11 cellular contexts compared by ENCODE assay signal in the genomic region with DNA sequence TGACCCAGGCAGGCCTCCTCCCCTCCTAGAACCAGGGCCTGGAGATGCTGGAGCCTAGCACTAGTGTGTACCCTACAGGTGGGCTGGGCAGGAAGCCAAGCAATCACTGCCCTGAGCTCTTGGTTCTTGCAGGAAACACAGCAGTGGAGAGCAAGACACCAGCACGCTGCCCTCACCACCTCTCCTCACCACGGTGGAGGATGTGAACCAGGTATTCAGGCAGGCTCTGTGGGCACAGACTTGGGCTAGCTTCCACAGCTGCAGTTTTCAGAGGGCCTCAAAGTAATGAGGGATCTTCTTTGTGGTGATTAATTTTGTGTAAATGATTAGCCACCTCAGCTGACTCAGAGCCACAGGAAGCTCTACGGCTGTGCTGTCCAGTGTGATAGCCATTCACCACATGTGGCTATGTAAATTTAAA. TPM values are rescaled to one million over a fixed set of nuclear protein-coding genes. Genes with fewer than 3 reads are reported as not detected.
DNase-seq lines count a peak whose midpoint lies in the region; ATAC-seq and TF ChIP-seq lines count a peak whose summit lies in the region.
"Had no signal": no experiment of that assay in that cellular context is flagged by ENCODE, and none has a peak within 500 bp of the region (broad histone marks: within the 10 kb centered on the region; RNA-seq: fewer than 3 reads in every experiment).

No MANE protein-coding gene starts in this region.

- H3K4me1 ChIP-seq in naive thymus-derived CD4-positive, alpha-beta T cell (ENCODE audit: control insufficient read depth in 2 of 2, insufficient read depth in 2 of 2, low read length in 2 of 2), result peaks cover 18 to 25% of the 10 kb centered on the region in 2 donors
- no peaks in the 10 kb centered on the region for H3K4me1 ChIP-seq in tibial artery
- H3K4me1 ChIP-seq: left lung had no signal

- H3K9me3 ChIP-seq in naive thymus-derived CD4-positive, alpha-beta T cell (ENCODE audit: control insufficient read depth in 2 of 3, low read length in 3 of 3), result no peaks in the 10 kb centered on the region
- no peaks in the 10 kb centered on the region for H3K9me3 ChIP-seq in tibial artery
- H3K9me3 ChIP-seq: left lung had no signal

- TF ChIP-seq CTCF in tibial artery (IDR thresholded peaks at IDR 0.05), result no peak

- H3K27me3 ChIP-seq in naive thymus-derived CD4-positive, alpha-beta T cell (ENCODE audit: control insufficient read depth in 2 of 2, insufficient read depth in 2 of 2, low read length in 2 of 2), result no peaks in the 10 kb centered on the region
- H3K27me3 ChIP-seq in tibial artery, result no peaks in the 10 kb centered on the region
- H3K27me3 ChIP-seq: cardiac muscle cell, left lung had no signal

- H3K9me3 Mint-ChIP-seq in activated CD4-positive, alpha-beta T cell treated with anti-CD3 and anti-CD28 coated beads for 36 hours (ENCODE audit: low read depth), result no peaks in the 10 kb centered on the region
- no peaks in the 10 kb centered on the region for H3K9me3 Mint-ChIP-seq in activated CD4-positive, alpha-beta memory T cell treated with anti-CD3 and anti-CD28 coated beads for 36 hours
- no peaks in the 10 kb centered on the region for H3K9me3 Mint-ChIP-seq in naive thymus-derived CD4-positive, alpha-beta T cell

- no peaks in the 10 kb centered on the region for H3K36me3 Mint-ChIP-seq in activated CD4-positive, alpha-beta T cell treated with anti-CD3 and anti-CD28 coated beads for 36 hours (ENCODE audit: low read depth)
- H3K36me3 Mint-ChIP-seq in activated CD4-positive, alpha-beta memory T cell treated with anti-CD3 and anti-CD28 coated beads for 36 hours, result peaks cover 5% of the 10 kb centered on the region
- H3K36me3 Mint-ChIP-seq in naive thymus-derived CD4-positive, alpha-beta T cell, result peaks cover 0 to 17% (median 5%) of the 10 kb centered on the region in 5 donors

- no peak overlapping the region for H3K4me3 Mint-ChIP-seq in activated CD4-positive, alpha-beta T cell treated with anti-CD3 and anti-CD28 coated beads for 36 hours
- peak overlapping the region; percentile 37 for H3K4me3 Mint-ChIP-seq in activated CD4-positive, alpha-beta memory T cell treated with anti-CD3 and anti-CD28 coated beads for 36 hours
- H3K4me3 Mint-ChIP-seq in naive thymus-derived CD4-positive, alpha-beta T cell, result peak overlapping the region in 7 of 10 donors; percentile 12 to 75 (median 45)

- intact Hi-C loops in activated CD4-positive, alpha-beta T cell treated with anti-CD3 and anti-CD28 coated beads for 36 hours (cut with DNase I, micrococcal nuclease), result loop anchor here (2.0 to 10.0 kb wide), 5 partner anchors 77 to 557 kb away; partner anchors contain the start of genes KCTD15 (in 1 of the 2) and UBA2 (in 1 of the 2)
- intact Hi-C loops in activated CD4-positive, alpha-beta memory T cell treated with anti-CD3 and anti-CD28 coated beads for 36 hours (cut with micrococcal nuclease), result loop anchor here (2.0 to 5.0 kb wide), 2 partner anchors 133 to 179 kb away; partner anchors contain the start of gene LSM14A
- intact Hi-C loops in naive thymus-derived CD4-positive, alpha-beta T cell (cut with micrococcal nuclease), result loop anchor here (2.0 to 5.0 kb wide), 4 partner anchors 13 to 1174 kb away; partner anchors contain the start of genes GPI (in 1 of the 2) and LSM14A (in 1 of the 2)
- intact Hi-C loops in tibial artery (cut with DNase I; ENCODE audit: low total_unique reads), result no loop called here

- no peak overlapping the region for H3K4me3 ChIP-seq in naive thymus-derived CD4-positive, alpha-beta T cell (ENCODE audit: low read length)
- H3K4me3 ChIP-seq in tibial artery, result no peak overlapping the region
- H3K4me3 ChIP-seq: cardiac muscle cell, left lung had no signal

- H3K27ac Mint-ChIP-seq in activated CD4-positive, alpha-beta T cell treated with anti-CD3 and anti-CD28 coated beads for 36 hours, result peak overlapping the region; percentile 72
- peak overlapping the region; percentile 92 for H3K27ac Mint-ChIP-seq in activated CD4-positive, alpha-beta memory T cell treated with anti-CD3 and anti-CD28 coated beads for 36 hours
- H3K27ac Mint-ChIP-seq in naive thymus-derived CD4-positive, alpha-beta T cell, result peak overlapping the region in 8 of 9 donors; percentile 76 to 91 (median 86)

- CTCF ChIA-PET in activated CD4-positive, alpha-beta T cell treated with anti-CD3 and anti-CD28 coated beads for 36 hours (lab: Charles Lee), result interaction anchor here (0.5 to 0.6 kb wide), 2 partner anchors 12 to 178 kb away, joined by 3 read pairs; no protein-coding TSS in a partner anchor
- CTCF ChIA-PET in activated CD4-positive, alpha-beta memory T cell treated with anti-CD3 and anti-CD28 coated beads for 36 hours (lab: Charles Lee), result interaction anchor here (0.6 to 1.2 kb wide), 4 partner anchors 14 to 1002 kb away, joined by 3 read pairs; no protein-coding TSS in a partner anchor
- CTCF ChIA-PET in naive thymus-derived CD4-positive, alpha-beta T cell (lab: Charles Lee), result no interaction called here

- H3K36me3 ChIP-seq in naive thymus-derived CD4-positive, alpha-beta T cell (ENCODE audit: control insufficient read depth in 2 of 3, insufficient read depth in 3 of 3, low read length in 3 of 3), result peaks cover 0 to 44% (median 0%) of the 10 kb centered on the region in 3 experiments
- peaks cover 71 to 88% (median 84%) of the 10 kb centered on the region in 3 donors for H3K36me3 ChIP-seq in tibial artery

- no peaks in the 10 kb centered on the region for H3K27me3 Mint-ChIP-seq in activated CD4-positive, alpha-beta T cell treated with anti-CD3 and anti-CD28 coated beads for 36 hours
- H3K27me3 Mint-ChIP-seq in activated CD4-positive, alpha-beta memory T cell treated with anti-CD3 and anti-CD28 coated beads for 36 hours, result no peaks in the 10 kb centered on the region
- no peaks in the 10 kb centered on the region for H3K27me3 Mint-ChIP-seq in naive thymus-derived CD4-positive, alpha-beta T cell

- POLR2A ChIA-PET in activated CD4-positive, alpha-beta T cell treated with anti-CD3 and anti-CD28 coated beads for 36 hours (lab: Charles Lee), result interaction anchor here (0.6 to 1.5 kb wide), 3 partner anchors 67 to 1475 kb away, joined by 3 to 5 read pairs (median 4); no protein-coding TSS in a partner anchor
- POLR2A ChIA-PET in activated CD4-positive, alpha-beta memory T cell treated with anti-CD3 and anti-CD28 coated beads for 36 hours (lab: Charles Lee), result interaction anchor here (0.8 kb wide), 1 partner anchor 9 kb away, joined by 3 read pairs; no protein-coding TSS in a partner anchor
- POLR2A ChIA-PET in naive thymus-derived CD4-positive, alpha-beta T cell (lab: Charles Lee), result interaction anchor here (0.7 to 2.7 kb wide), 5 partner anchors 8 to 180 kb away, joined by 3 to 12 read pairs (median 4); partner anchors contain the start of genes GPI and LSM14A

- ATAC-seq in activated CD4-positive, alpha-beta T cell treated with anti-CD3 and anti-CD28 coated beads for 36 hours, result no peak
- ATAC-seq in HG03095 (IDR thresholded peaks at IDR 0.05; ENCODE audit: unreplicated experiment), result peak; percentile 51
- ATAC-seq in naive thymus-derived CD4-positive, alpha-beta T cell, result no peak
- ATAC-seq: left lung had no signal

- peak overlapping the region; percentile 43 for H3K27ac ChIP-seq in naive thymus-derived CD4-positive, alpha-beta T cell (ENCODE audit: low read depth, low read length)
- H3K27ac ChIP-seq in tibial artery, result no peak overlapping the region
- H3K27ac ChIP-seq: cardiac muscle cell, left lung had no signal

- peaks cover 17% of the 10 kb centered on the region for H3K4me1 Mint-ChIP-seq in activated CD4-positive, alpha-beta T cell treated with anti-CD3 and anti-CD28 coated beads for 36 hours
- peaks cover 19% of the 10 kb centered on the region for H3K4me1 Mint-ChIP-seq in activated CD4-positive, alpha-beta memory T cell treated with anti-CD3 and anti-CD28 coated beads for 36 hours (ENCODE audit: low read depth)
- H3K4me1 Mint-ChIP-seq in naive thymus-derived CD4-positive, alpha-beta T cell, result peaks cover 13 to 41% (median 26%) of the 10 kb centered on the region in 7 donors

- DNase-seq in activated CD4-positive, alpha-beta T cell treated with anti-CD3 and anti-CD28 coated beads for 36 hours, result peak; percentile 21
- DNase-seq in activated CD4-positive, alpha-beta T cell treated with anti-CD3 and anti-CD28 coated beads, Interleukin-2, amount 50 U/mL, for 4 hours, result no peak
- DNase-seq in activated CD4-positive, alpha-beta memory T cell treated with anti-CD3 and anti-CD28 coated beads for 36 hours, result peak; percentile 38
- peak in 1 of 9 donors; percentile 16 for DNase-seq in naive thymus-derived CD4-positive, alpha-beta T cell
- DNase-seq in NOMO-1 treated with dmso at 0.1 percent for 144 hours (lab: John Stamatoyannopoulos, UW; ENCODE audit: unreplicated experiment) (no peak), HUDEP-2 (lab: John Stamatoyannopoulos, UW; ENCODE audit: unreplicated experiment in 76 of 76) (no peak), tibial artery (no peak)
- DNase-seq: activated CD4-positive, CD25-positive, alpha-beta regulatory T cell treated with anti-CD3 and anti-CD28 coated beads, Interleukin-2, amount 50 U/mL, for 72 hours; left lung had no signal

RNA-seq across cellular contexts. Expression of gene GPI, which starts 13.6 kb away (rescaled TPM):
- 100 to 1,000 TPM; 686 to 839 TPM for total RNA-seq in activated CD4-positive, alpha-beta T cell treated with anti-CD3 and anti-CD28 coated beads for 36 hours
- 100 to 1,000 TPM; 549 to 564 TPM for total RNA-seq in activated CD4-positive, alpha-beta memory T cell treated with anti-CD3 and anti-CD28 coated beads for 36 hours
- total RNA-seq in naive thymus-derived CD4-positive, alpha-beta T cell, result 100 to 1,000 TPM in 3 of 5 experiments, 10 to 100 TPM in 2; 96.5 to 750 (median 104) TPM
- polyA plus RNA-seq in naive thymus-derived CD4-positive, alpha-beta T cell, result 100 to 1,000 TPM; 123 to 170 TPM

RNA-seq across cellular contexts. Expression of gene PDCD2L, which starts 52.8 kb away (rescaled TPM):
- total RNA-seq in activated CD4-positive, alpha-beta T cell treated with anti-CD3 and anti-CD28 coated beads for 36 hours, result 10 to 100 TPM; 31.0 to 35.2 TPM
- total RNA-seq in activated CD4-positive, alpha-beta memory T cell treated with anti-CD3 and anti-CD28 coated beads for 36 hours, result 10 to 100 TPM; 29.8 TPM
- 10 to 100 TPM in 3 of 5 experiments, 1 to 10 TPM in 2; 4.9 to 14.5 (median 12.1) TPM for total RNA-seq in naive thymus-derived CD4-positive, alpha-beta T cell
- polyA plus RNA-seq in naive thymus-derived CD4-positive, alpha-beta T cell, result 10 to 100 TPM; 18.9 to 23.3 TPM

Comparison
In these comparisons a context has a peak if more than half of its experiments do, and no peak if none do; other contexts are left out.
1. DNase-seq: peak in activated CD4-positive, alpha-beta T cell treated with anti-CD3 and anti-CD28 coated beads for 36 hours (single experiment) and activated CD4-positive, alpha-beta memory T cell treated with anti-CD3 and anti-CD28 coated beads for 36 hours (single experiment); none in activated CD4-positive, alpha-beta T cell treated with anti-CD3 and anti-CD28 coated beads, Interleukin-2, amount 50 U/mL, for 4 hours (0 of 2), NOMO-1 treated with dmso at 0.1 percent for 144 hours (single experiment), HUDEP-2 (0 of 76) and tibial artery (0 of 2).
2. Peak in every context shown above with its lines, with median percentiles within 50 percentile points of each other: H3K27ac Mint-ChIP-seq.